ENCODE assay signal across 9 cellular contexts in the genomic region with DNA sequence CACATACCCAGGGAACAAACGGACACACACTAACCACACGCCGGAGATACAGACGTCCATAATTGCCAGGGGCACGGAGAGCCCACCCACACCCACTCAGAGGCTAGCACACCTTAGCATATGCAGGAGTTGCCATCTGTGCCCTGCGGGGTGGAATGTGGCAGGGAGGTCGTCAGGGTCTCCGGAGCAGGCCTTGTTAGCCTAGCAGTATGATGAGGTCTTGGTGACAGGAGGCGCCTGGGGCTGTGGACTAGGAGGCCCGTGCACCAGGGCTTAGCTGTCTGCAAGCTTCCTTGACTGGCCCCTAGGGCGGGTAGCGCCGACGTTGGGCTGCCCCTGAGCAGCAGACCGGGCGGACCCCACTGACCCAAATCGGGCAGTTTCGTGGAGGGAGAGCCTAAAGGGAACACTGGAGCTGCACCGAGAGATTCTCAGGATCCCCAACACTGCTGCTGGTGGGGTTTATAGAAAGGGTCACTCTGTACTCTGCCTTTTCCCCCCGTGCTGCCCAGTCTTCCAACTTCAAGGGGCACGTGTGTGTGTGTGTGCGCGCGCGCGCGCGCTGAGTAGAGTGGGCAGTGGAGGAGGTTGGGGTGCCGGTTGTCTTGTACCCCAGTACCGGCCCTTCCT. TPM values are rescaled to one million over a fixed set of nuclear protein-coding genes. Genes with fewer than 3 reads are reported as not detected.
A peak's percentile ranks its signal among the peaks of the same experiment; 100 is the strongest.
DNase-seq lines count a peak whose midpoint lies in the region; ATAC-seq and TF ChIP-seq lines count a peak whose summit lies in the region.
"Had no signal": no experiment of that assay in that cellular context is flagged by ENCODE, and none has a peak within 500 bp of the region (broad histone marks: within the 10 kb centered on the region; RNA-seq: fewer than 3 reads in every experiment).

No MANE protein-coding gene starts in this region.

- H3K36me3 ChIP-seq in BLaER1 treated with 17β-estradiol and CSF1 and Interleukin-3, amounts not matched to agents 10 nM and 100 nM: peaks cover 0 to 3% (median 0%) of the 10 kb centered on the region in 11 experiments; a peak in 2 of 22 replicates
- H3K36me3 ChIP-seq in HEK293 (ENCODE audit: control insufficient read depth in 2 of 2, insufficient read depth in 1 of 2, low read length in 2 of 2): peaks cover 0 to under 1% of the 10 kb centered on the region in 2 experiments; a peak in 2 of 3 replicates
- H3K36me3 ChIP-seq in iPS-20b (ENCODE audit: insufficient read depth, low read depth, low read length): no peaks in the 10 kb centered on the region
- no peaks in the 10 kb centered on the region for H3K36me3 ChIP-seq in vagina
- H3K36me3 ChIP-seq in gastroesophageal sphincter: no peaks in the 10 kb centered on the region

- H3K27me3 Mint-ChIP-seq in activated CD8-positive, alpha-beta T cell treated with anti-CD3 and anti-CD28 coated beads for 36 hours: peaks cover 41% of the 10 kb centered on the region

- TF ChIP-seq POLR2A in vagina (IDR thresholded peaks at IDR 0.05) (no peak), gastroesophageal sphincter (IDR thresholded peaks at IDR 0.05) (no peak)

- peaks cover 57% of the 10 kb centered on the region for H3K4me1 Mint-ChIP-seq in activated CD8-positive, alpha-beta T cell treated with anti-CD3 and anti-CD28 coated beads for 36 hours (ENCODE audit: low read depth)

- peak overlapping the region; percentile 83 for H3K4me3 Mint-ChIP-seq in activated CD8-positive, alpha-beta T cell treated with anti-CD3 and anti-CD28 coated beads for 36 hours

- peaks cover 80 to 100% (median 94%) of the 10 kb centered on the region in 11 experiments for H3K27me3 ChIP-seq in BLaER1 treated with 17β-estradiol and CSF1 and Interleukin-3, amounts not matched to agents 10 nM and 100 nM
- H3K27me3 ChIP-seq in iPS-20b (ENCODE audit: insufficient read depth, low read length) (peaks cover 90% of the 10 kb centered on the region), vagina (peaks cover 15% of the 10 kb centered on the region), gastroesophageal sphincter (peaks cover 95% of the 10 kb centered on the region)

- peak overlapping the region; percentile 60 to 80 (median 66) for H3K4me3 ChIP-seq in BLaER1 treated with 17β-estradiol and CSF1 and Interleukin-3, amounts not matched to agents 10 nM and 100 nM
- H3K4me3 ChIP-seq in HEK293 (ENCODE audit: low read depth, low read length) (no peak overlapping the region; the same call in 1 of the 2 replicates), iPS-20b (ENCODE audit: low read length) (peak overlapping the region; percentile 61; the same call in 1 of the 2 replicates), vagina (peak overlapping the region; percentile 44 to 59), gastroesophageal sphincter (peak overlapping the region in 1 of 2 donors; percentile 53)

- DNase-seq in activated CD8-positive, alpha-beta T cell treated with anti-CD3 and anti-CD28 coated beads for 36 hours: peak; percentile 57
- DNase-seq in vagina (ENCODE audit: extremely low spot score in 2 of 2) (no peak), mesenteric fat pad (ENCODE audit: low spot score) (no peak)

- POLR2A ChIA-PET in HEK293 (lab: Yijun Ruan, JAX): interaction anchor here (0.7 to 6.4 kb wide), 6 partner anchors 11 to 113 kb away, joined by 3 to 72 read pairs (median 9); a partner anchor contains a TSS
- POLR2A ChIA-PET in activated CD8-positive, alpha-beta T cell treated with anti-CD3 and anti-CD28 coated beads for 36 hours (lab: Charles Lee): interaction anchor here (0.5 to 12.9 kb wide), 6 partner anchors 14 to 280 kb away, joined by 3 to 238 read pairs (median 4); a partner anchor contains a TSS

- no peak overlapping the region; a peak in 1 of 22 replicates for H3K27ac ChIP-seq in BLaER1 treated with 17β-estradiol and CSF1 and Interleukin-3, amounts not matched to agents 10 nM and 100 nM
- H3K27ac ChIP-seq in HEK293 (ENCODE audit: extremely low read depth, low read depth, low read length) (no peak overlapping the region), iPS-20b (ENCODE audit: low read length) (no peak overlapping the region), vagina (no peak overlapping the region), gastroesophageal sphincter (no peak overlapping the region)

- no peak for TF ChIP-seq EP300 in gastroesophageal sphincter (IDR thresholded peaks at IDR 0.05)

- intact Hi-C loops in activated CD8-positive, alpha-beta T cell treated with anti-CD3 and anti-CD28 coated beads for 36 hours (cut with micrococcal nuclease): no loop called here
- intact Hi-C loops in vagina (cut with DNase I): loop anchor here (5.0 kb wide), 1 partner anchor 34 kb away; no protein-coding TSS in a partner anchor

- peak overlapping the region; percentile 67 for H3K27ac Mint-ChIP-seq in activated CD8-positive, alpha-beta T cell treated with anti-CD3 and anti-CD28 coated beads for 36 hours

- no peak for TF ChIP-seq CTCF in HEK293 (tag by site-specific recombination; IDR thresholded peaks at IDR 0.05)
- TF ChIP-seq CTCF in activated CD8-positive, alpha-beta T cell treated with anti-CD3 and anti-CD28 coated beads for 36 hours (IDR thresholded peaks at IDR 0.05): peak; percentile 43
- TF ChIP-seq CTCF in vagina (IDR thresholded peaks at IDR 0.05): peak in 1 of 3 experiments; percentile 9
- TF ChIP-seq CTCF in gastroesophageal sphincter (IDR thresholded peaks at IDR 0.05): no peak

- CTCF ChIA-PET in HEK293 (lab: Yijun Ruan, JAX): interaction anchor here (0.7 to 23.3 kb wide), 11 partner anchors 13 to 217 kb away, joined by 3 to 628 read pairs (median 4); a partner anchor contains a TSS
- CTCF ChIA-PET in activated CD8-positive, alpha-beta T cell treated with anti-CD3 and anti-CD28 coated beads for 36 hours (lab: Charles Lee): interaction anchor here (0.7 to 12.7 kb wide), 11 partner anchors 12 to 219 kb away, joined by 3 to 431 read pairs (median 24); a partner anchor contains a TSS

- no peaks in the 10 kb centered on the region for H3K9me3 Mint-ChIP-seq in activated CD8-positive, alpha-beta T cell treated with anti-CD3 and anti-CD28 coated beads for 36 hours

- 24% methylated on average over 3 of the region's 30 CpGs; no CpG with 5 or more reads in 1 of the 2 donors for WGBS in gastroesophageal sphincter (ENCODE audit: low coverage in 1 of 2), 2 donors

- peaks cover 13 to 71% (median 56%) of the 10 kb centered on the region in 11 experiments; a peak in 20 of 22 replicates for H4K20me1 ChIP-seq in BLaER1 treated with 17β-estradiol and CSF1 and Interleukin-3, amounts not matched to agents 10 nM and 100 nM

- H3K4me1 ChIP-seq in BLaER1 treated with 17β-estradiol and CSF1 and Interleukin-3, amounts not matched to agents 10 nM and 100 nM: peaks cover 59 to 86% (median 81%) of the 10 kb centered on the region in 10 experiments
- H3K4me1 ChIP-seq in HEK293 (ENCODE audit: control insufficient read depth, insufficient read depth, low read length): peaks cover 5% of the 10 kb centered on the region
- H3K4me1 ChIP-seq in iPS-20b (ENCODE audit: insufficient read depth, low read length): peaks cover 12% of the 10 kb centered on the region; the same call in 1 of the 2 replicates
- peaks cover 78% of the 10 kb centered on the region for H3K4me1 ChIP-seq in vagina
- peaks cover 2 to 82% (median 59%) of the 10 kb centered on the region in 3 donors for H3K4me1 ChIP-seq in gastroesophageal sphincter

- peak overlapping the region in 10 of 11 experiments; percentile 27 to 87 (median 76); a peak in 17 of 22 replicates for H3K9ac ChIP-seq in BLaER1 treated with 17β-estradiol and CSF1 and Interleukin-3, amounts not matched to agents 10 nM and 100 nM
- H3K9ac ChIP-seq in iPS-20b (ENCODE audit: low read depth, low read length): no peak overlapping the region

- H3K9me3 ChIP-seq in BLaER1 treated with 17β-estradiol and CSF1 and Interleukin-3, amounts not matched to agents 10 nM and 100 nM (replicated peaks in 1 of 11): no peaks in the 10 kb centered on the region
- no peaks in the 10 kb centered on the region for H3K9me3 ChIP-seq in HEK293 (ENCODE audit: control insufficient read depth, insufficient read depth, low read depth, low read length)
- no peaks in the 10 kb centered on the region; the same call in 1 of the 2 replicates for H3K9me3 ChIP-seq in iPS-20b (ENCODE audit: insufficient read depth, low read depth, low read length)
- H3K9me3 ChIP-seq in vagina: no peaks in the 10 kb centered on the region
- no peaks in the 10 kb centered on the region for H3K9me3 ChIP-seq in gastroesophageal sphincter

- H3K36me3 Mint-ChIP-seq in activated CD8-positive, alpha-beta T cell treated with anti-CD3 and anti-CD28 coated beads for 36 hours (ENCODE audit: low read depth): no peaks in the 10 kb centered on the region

- peak overlapping the region; percentile 92 to 100 (median 99) for H3K4me2 ChIP-seq in BLaER1 treated with 17β-estradiol and CSF1 and Interleukin-3, amounts not matched to agents 10 nM and 100 nM

- no peak for ATAC-seq in activated CD8-positive, alpha-beta T cell treated with anti-CD3 and anti-CD28 coated beads for 36 hours
- ATAC-seq in gastroesophageal sphincter: no peak
- ATAC-seq in GM21576 (IDR thresholded peaks at IDR 0.05; ENCODE audit: unreplicated experiment): no peak

TF ChIP-seq in HEK293, 187 proteins besides CTCF, POLR2A, EP300 and RAD21 (continues in another document):
- no peak for TF ChIP-seq ZFHX2 (tag by site-specific recombination; conservative IDR thresholded peaks at IDR 0.05)
- peak; percentile 11; the same call in 1 of the 2 replicates for TF ChIP-seq ZEB2 (tag by site-specific recombination; IDR thresholded peaks at IDR 0.05)
- TF ChIP-seq ZNF37A (tag by site-specific recombination; IDR thresholded peaks at IDR 0.05): no peak
- TF ChIP-seq, protein P1, sequence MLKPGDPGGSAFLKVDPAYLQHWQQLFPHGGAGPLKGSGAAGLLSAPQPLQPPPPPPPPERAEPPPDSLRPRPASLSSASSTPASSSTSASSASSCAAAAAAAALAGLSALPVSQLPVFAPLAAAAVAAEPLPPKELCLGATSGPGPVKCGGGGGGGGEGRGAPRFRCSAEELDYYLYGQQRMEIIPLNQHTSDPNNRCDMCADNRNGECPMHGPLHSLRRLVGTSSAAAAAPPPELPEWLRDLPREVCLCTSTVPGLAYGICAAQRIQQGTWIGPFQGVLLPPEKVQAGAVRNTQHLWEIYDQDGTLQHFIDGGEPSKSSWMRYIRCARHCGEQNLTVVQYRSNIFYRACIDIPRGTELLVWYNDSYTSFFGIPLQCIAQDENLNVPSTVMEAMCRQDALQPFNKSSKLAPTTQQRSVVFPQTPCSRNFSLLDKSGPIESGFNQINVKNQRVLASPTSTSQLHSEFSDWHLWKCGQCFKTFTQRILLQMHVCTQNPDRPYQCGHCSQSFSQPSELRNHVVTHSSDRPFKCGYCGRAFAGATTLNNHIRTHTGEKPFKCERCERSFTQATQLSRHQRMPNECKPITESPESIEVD (tag by site-specific recombination; IDR thresholded peaks at IDR 0.05): no peak

RNA-seq across cellular contexts. Expression of a gene that starts 9.9 kb away (rescaled TPM):
- 1 to 10 TPM; 1.7 to 2.1 TPM for total RNA-seq in activated CD8-positive, alpha-beta T cell treated with anti-CD3 and anti-CD28 coated beads for 36 hours
- 0.74 TPM for total RNA-seq in vagina
- 3.9 TPM for total RNA-seq in mesenteric fat pad
- under 1 TPM in 3 of 4 donors, not detected in 1; 0.32 to 0.94 (median 0.35) TPM for total RNA-seq in gastroesophageal sphincter

RNA-seq across cellular contexts. Expression of a gene that starts 11.5 kb away (rescaled TPM):
- 100 to 1,000 TPM; 480 to 529 TPM for total RNA-seq in activated CD8-positive, alpha-beta T cell treated with anti-CD3 and anti-CD28 coated beads for 36 hours
- 54.0 TPM for total RNA-seq in vagina
- 62.3 TPM for total RNA-seq in mesenteric fat pad
- 10 to 100 TPM; 20.5 to 42.4 (median 34.4) TPM for total RNA-seq in gastroesophageal sphincter

RNA-seq across cellular contexts. Expression of a gene that starts 24.4 kb away (rescaled TPM):
- under 1 TPM; 0.41 to 0.45 TPM for total RNA-seq in activated CD8-positive, alpha-beta T cell treated with anti-CD3 and anti-CD28 coated beads for 36 hours
- total RNA-seq in vagina (3.2 TPM), mesenteric fat pad (1.4 TPM), gastroesophageal sphincter (1 to 10 TPM in 1 of 4 donors, not detected in 3; 1.1 TPM)
- total RNA-seq: liver had no signal
